ENCODE assay signal across 13 cellular contexts in genomic region chr15:90432253-90432652, GRCh38.
"Had no signal": no experiment of that assay in that cellular context is flagged by ENCODE, and none has a peak within 500 bp of the region (broad histone marks: within the 10 kb centered on the region; RNA-seq: fewer than 3 reads in every experiment).

No MANE protein-coding gene starts in this region.

- ATAC-seq: activated naive CD8-positive, alpha-beta T cell treated with anti-CD3 and anti-CD28 coated beads, Interleukin-2, amount 50 U/mL, for 24 hours; mucosa of descending colon had no signal

- H3K27ac Mint-ChIP-seq: activated CD4-positive, alpha-beta memory T cell treated with anti-CD3 and anti-CD28 coated beads, Interleukin-2, amount 10 ng/mL, durations not matched to agents 7 days and 5 days; activated naive CD8-positive, alpha-beta T cell treated with anti-CD3 and anti-CD28 coated beads, Interleukin-2, amount 50 U/mL, for 24 hours; nephron progenitor cell had no signal

- H3K4me1 Mint-ChIP-seq: nephron progenitor cell had no signal

- H3K9me3 Mint-ChIP-seq: activated CD4-positive, alpha-beta memory T cell treated with anti-CD3 and anti-CD28 coated beads, Interleukin-2, amount 10 ng/mL, durations not matched to agents 7 days and 5 days; activated naive CD8-positive, alpha-beta T cell treated with anti-CD3 and anti-CD28 coated beads, Interleukin-2, amount 50 U/mL, for 24 hours; nephron progenitor cell; stimulated activated naive CD8-positive, alpha-beta T cell treated with anti-CD3 and anti-CD28 coated beads, Interleukin-15, Interleukin-2, amounts not matched to agents 100 ng/mL and 50 ng/mL, for 24 hours had no signal

- H3K9me3 ChIP-seq: mucosa of descending colon had no signal

- H3K4me3 ChIP-seq: coronary artery, lung, mucosa of descending colon had no signal

- H3K27me3 Mint-ChIP-seq: activated CD4-positive, alpha-beta memory T cell treated with anti-CD3 and anti-CD28 coated beads, Interleukin-2, amount 10 ng/mL, durations not matched to agents 7 days and 5 days; activated naive CD8-positive, alpha-beta T cell treated with anti-CD3 and anti-CD28 coated beads, Interleukin-2, amount 50 U/mL, for 24 hours; stimulated activated naive CD8-positive, alpha-beta T cell treated with anti-CD3 and anti-CD28 coated beads, Interleukin-15, Interleukin-2, amounts not matched to agents 100 ng/mL and 50 ng/mL, for 24 hours had no signal

- H3K4me3 Mint-ChIP-seq: activated CD4-positive, alpha-beta memory T cell treated with anti-CD3 and anti-CD28 coated beads, Interleukin-2, amount 10 ng/mL, durations not matched to agents 7 days and 5 days; activated naive CD8-positive, alpha-beta T cell treated with anti-CD3 and anti-CD28 coated beads, Interleukin-2, amount 50 U/mL, for 24 hours; nephron progenitor cell; stimulated activated naive CD8-positive, alpha-beta T cell treated with anti-CD3 and anti-CD28 coated beads, Interleukin-15, Interleukin-2, amounts not matched to agents 100 ng/mL and 50 ng/mL, for 24 hours had no signal

- DNase-seq: activated CD4-positive, alpha-beta memory T cell treated with anti-CD3 and anti-CD28 coated beads, Interleukin-2, amount 10 ng/mL, durations not matched to agents 7 days and 5 days; activated naive CD8-positive, alpha-beta T cell treated with anti-CD3 and anti-CD28 coated beads, Interleukin-2, amount 50 U/mL, for 24 hours; activated T-cell treated with anti-CD3 and anti-CD28 coated beads, Interleukin-2, amount 50 U/mL, for 48 hours; effector CD8-positive, alpha-beta T cell; hypothalamus; mucosa of descending colon; nephron progenitor cell; stimulated activated CD4-positive, alpha-beta T cell treated with anti-CD3 and anti-CD28 coated beads, Interleukin-15, amount 100 ng/mL, for 24 hours; stimulated activated CD4-positive, alpha-beta T cell treated with anti-CD3 and anti-CD28 coated beads, Interleukin-4, amount 100 ng/mL, for 24 hours; T-helper 9 cell had no signal
